ENCODE assay signal across 9 cellular contexts in the genomic region with DNA sequence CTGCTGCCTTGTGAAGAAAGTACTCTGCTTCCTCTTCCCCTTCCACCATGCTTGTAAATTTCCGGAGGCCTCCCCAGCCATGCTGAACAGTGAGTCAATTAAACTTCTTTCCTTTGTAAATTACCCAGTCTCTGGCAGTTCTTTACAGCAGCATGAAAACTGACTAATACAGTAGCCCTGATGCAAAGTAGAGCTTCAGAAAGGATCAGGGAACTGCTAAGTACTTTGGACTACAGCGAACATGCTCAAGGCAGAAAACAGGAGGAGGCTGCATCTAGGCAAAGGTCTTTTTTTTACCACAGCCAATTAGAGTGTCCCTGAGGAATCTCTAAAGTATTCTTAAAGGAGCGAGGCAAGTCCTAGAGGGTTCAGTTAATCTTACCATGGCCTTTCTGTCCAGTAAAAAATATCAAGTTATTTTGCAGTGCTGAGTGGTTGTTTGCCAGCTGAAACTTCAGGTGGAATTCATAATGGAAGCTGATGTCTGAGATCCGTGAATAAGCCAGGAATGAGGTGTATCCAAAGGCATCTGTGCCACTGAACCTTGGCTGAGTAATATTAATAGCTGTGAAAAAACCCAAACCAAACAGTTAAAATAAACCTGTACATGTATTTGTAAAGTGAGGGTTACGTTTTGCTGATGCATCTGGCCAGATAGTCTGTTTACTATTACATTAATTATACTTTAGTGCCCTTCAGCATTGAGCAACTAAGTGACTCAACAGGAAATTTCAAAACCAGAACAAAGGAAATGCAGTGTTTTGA.
DNase-seq lines count a peak whose midpoint lies in the region; ATAC-seq and TF ChIP-seq lines count a peak whose summit lies in the region.
"Had no signal": no experiment of that assay in that cellular context is flagged by ENCODE, and none has a peak within 500 bp of the region (broad histone marks: within the 10 kb centered on the region; RNA-seq: fewer than 3 reads in every experiment).

No MANE protein-coding gene starts in this region.

- TF ChIP-seq EP300 in esophagus muscularis mucosa (IDR thresholded peaks at IDR 0.05) = no peak

- H3K9me3 ChIP-seq in esophagus muscularis mucosa = no peaks in the 10 kb centered on the region
- no peaks in the 10 kb centered on the region for H3K9me3 ChIP-seq in prostate gland

- no peak overlapping the region for H3K27ac Mint-ChIP-seq in activated CD8-positive, alpha-beta T cell treated with anti-CD3 and anti-CD28 coated beads, Interleukin-2, amount 10 ng/mL, durations not matched to agents 7 days and 5 days

- H3K9me3 Mint-ChIP-seq in activated CD8-positive, alpha-beta T cell treated with anti-CD3 and anti-CD28 coated beads, Interleukin-2, amount 10 ng/mL, durations not matched to agents 7 days and 5 days (ENCODE audit: insufficient read depth) = no peaks in the 10 kb centered on the region

- ATAC-seq in HG02623 (IDR thresholded peaks at IDR 0.05; ENCODE audit: unreplicated experiment) = no peak
- ATAC-seq in HG03025 (IDR thresholded peaks at IDR 0.05; ENCODE audit: low FRiP score, unreplicated experiment) = no peak
- ATAC-seq in activated CD8-positive, alpha-beta T cell treated with anti-CD3 and anti-CD28 coated beads, Interleukin-2, amount 10 ng/mL, durations not matched to agents 7 days and 5 days = no peak
- ATAC-seq in HG02759 (IDR thresholded peaks at IDR 0.05; ENCODE audit: unreplicated experiment) = no peak

- H3K27ac ChIP-seq in esophagus muscularis mucosa (replicated peaks in 1 of 4) (peak overlapping the region in 3 of 4 donors; percentile 33 to 44 (median 39)), prostate gland (peak overlapping the region; percentile 52 to 55)
- H3K27ac ChIP-seq: cardiac muscle cell had no signal

- no peak overlapping the region for H3K4me3 ChIP-seq in esophagus muscularis mucosa
- no peak overlapping the region for H3K4me3 ChIP-seq in prostate gland
- H3K4me3 ChIP-seq: cardiac muscle cell had no signal

- no peaks in the 10 kb centered on the region for H3K36me3 Mint-ChIP-seq in activated CD8-positive, alpha-beta T cell treated with anti-CD3 and anti-CD28 coated beads, Interleukin-2, amount 10 ng/mL, durations not matched to agents 7 days and 5 days (ENCODE audit: low read depth)

- peak; percentile 53 for DNase-seq in GF-D8 (lab: John Stamatoyannopoulos, UW)
- DNase-seq in esophagus muscularis mucosa (ENCODE audit: extremely low spot score) = no peak
- peak; percentile 56 for DNase-seq in prostate gland (ENCODE audit: low spot score)
- no peak for DNase-seq in activated CD8-positive, alpha-beta T cell treated with anti-CD3 and anti-CD28 coated beads, Interleukin-2, amount 10 ng/mL, durations not matched to agents 7 days and 5 days

- H3K4me1 Mint-ChIP-seq in activated CD8-positive, alpha-beta T cell treated with anti-CD3 and anti-CD28 coated beads, Interleukin-2, amount 10 ng/mL, durations not matched to agents 7 days and 5 days (ENCODE audit: low read depth) = peaks cover 7% of the 10 kb centered on the region

- H3K36me3 ChIP-seq in esophagus muscularis mucosa (no peaks in the 10 kb centered on the region), prostate gland (no peaks in the 10 kb centered on the region)
- H3K36me3 ChIP-seq: cardiac muscle cell had no signal

- H3K4me1 ChIP-seq in esophagus muscularis mucosa = peaks cover 0 to 16% (median 8%) of the 10 kb centered on the region in 4 donors
- no peaks in the 10 kb centered on the region for H3K4me1 ChIP-seq in prostate gland (replicated peaks)

- CTCF ChIA-PET in activated CD8-positive, alpha-beta T cell treated with anti-CD3 and anti-CD28 coated beads, Interleukin-2, amount 10 ng/mL, durations not matched to agents 7 days and 5 days (lab: Charles Lee) = no interaction called here

- H3K27me3 Mint-ChIP-seq in activated CD8-positive, alpha-beta T cell treated with anti-CD3 and anti-CD28 coated beads, Interleukin-2, amount 10 ng/mL, durations not matched to agents 7 days and 5 days (ENCODE audit: low read depth) = peaks cover 2% of the 10 kb centered on the region

- POLR2A ChIA-PET in activated CD8-positive, alpha-beta T cell treated with anti-CD3 and anti-CD28 coated beads, Interleukin-2, amount 10 ng/mL, durations not matched to agents 7 days and 5 days (lab: Charles Lee) = no interaction called here

- TF ChIP-seq POLR2A in esophagus muscularis mucosa (IDR thresholded peaks at IDR 0.05; ENCODE audit: low read depth) = no peak
- no peak for TF ChIP-seq POLR2A in prostate gland (IDR thresholded peaks at IDR 0.05)

- TF ChIP-seq CTCF in esophagus muscularis mucosa (IDR thresholded peaks at IDR 0.05) (no peak), prostate gland (IDR thresholded peaks at IDR 0.05) (no peak)

- no peaks in the 10 kb centered on the region for H3K27me3 ChIP-seq in esophagus muscularis mucosa
- H3K27me3 ChIP-seq in prostate gland (replicated peaks; ENCODE audit: insufficient read depth) = no peaks in the 10 kb centered on the region
- H3K27me3 ChIP-seq: cardiac muscle cell had no signal

- intact Hi-C loops in esophagus muscularis mucosa (cut with DNase I) (no loop called here), prostate gland (cut with DNase I) (no loop called here)

- no peak overlapping the region for H3K4me3 Mint-ChIP-seq in activated CD8-positive, alpha-beta T cell treated with anti-CD3 and anti-CD28 coated beads, Interleukin-2, amount 10 ng/mL, durations not matched to agents 7 days and 5 days

- WGBS in esophagus muscularis mucosa = 48% methylated on average over 5 of the region's 5 CpGs
- WGBS in prostate gland = 25% methylated on average over 5 of the region's 5 CpGs

TF ChIP-seq in PFSK-1, 5 proteins besides CTCF, POLR2A, EP300 and RAD21:
- TF ChIP-seq TAF1 (IDR thresholded peaks at IDR 0.05; ENCODE audit: borderline replicate concordance, insufficient read depth, low read length) (peak; percentile 21; the same call in 1 of the 2 replicates), FOXP2 (optimal IDR thresholded peaks at IDR 0.05; ENCODE audit: borderline replicate concordance, extremely low read depth, extremely low read length, insufficient read depth) (no peak), POLR2AphosphoS5 (IDR thresholded peaks at IDR 0.05; ENCODE audit: low read depth, low read length) (no peak), SIN3A (IDR thresholded peaks at IDR 0.05; ENCODE audit: borderline replicate concordance, insufficient read depth, low read length) (no peak; the same call in 1 of the 2 replicates)
- TF ChIP-seq, protein P1, sequence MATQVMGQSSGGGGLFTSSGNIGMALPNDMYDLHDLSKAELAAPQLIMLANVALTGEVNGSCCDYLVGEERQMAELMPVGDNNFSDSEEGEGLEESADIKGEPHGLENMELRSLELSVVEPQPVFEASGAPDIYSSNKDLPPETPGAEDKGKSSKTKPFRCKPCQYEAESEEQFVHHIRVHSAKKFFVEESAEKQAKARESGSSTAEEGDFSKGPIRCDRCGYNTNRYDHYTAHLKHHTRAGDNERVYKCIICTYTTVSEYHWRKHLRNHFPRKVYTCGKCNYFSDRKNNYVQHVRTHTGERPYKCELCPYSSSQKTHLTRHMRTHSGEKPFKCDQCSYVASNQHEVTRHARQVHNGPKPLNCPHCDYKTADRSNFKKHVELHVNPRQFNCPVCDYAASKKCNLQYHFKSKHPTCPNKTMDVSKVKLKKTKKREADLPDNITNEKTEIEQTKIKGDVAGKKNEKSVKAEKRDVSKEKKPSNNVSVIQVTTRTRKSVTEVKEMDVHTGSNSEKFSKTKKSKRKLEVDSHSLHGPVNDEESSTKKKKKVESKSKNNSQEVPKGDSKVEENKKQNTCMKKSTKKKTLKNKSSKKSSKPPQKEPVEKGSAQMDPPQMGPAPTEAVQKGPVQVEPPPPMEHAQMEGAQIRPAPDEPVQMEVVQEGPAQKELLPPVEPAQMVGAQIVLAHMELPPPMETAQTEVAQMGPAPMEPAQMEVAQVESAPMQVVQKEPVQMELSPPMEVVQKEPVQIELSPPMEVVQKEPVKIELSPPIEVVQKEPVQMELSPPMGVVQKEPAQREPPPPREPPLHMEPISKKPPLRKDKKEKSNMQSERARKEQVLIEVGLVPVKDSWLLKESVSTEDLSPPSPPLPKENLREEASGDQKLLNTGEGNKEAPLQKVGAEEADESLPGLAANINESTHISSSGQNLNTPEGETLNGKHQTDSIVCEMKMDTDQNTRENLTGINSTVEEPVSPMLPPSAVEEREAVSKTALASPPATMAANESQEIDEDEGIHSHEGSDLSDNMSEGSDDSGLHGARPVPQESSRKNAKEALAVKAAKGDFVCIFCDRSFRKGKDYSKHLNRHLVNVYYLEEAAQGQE (IDR thresholded peaks at IDR 0.05; ENCODE audit: insufficient read depth in 1 of 2, low read depth in 2 of 2, low read length in 2 of 2) = no peak

Comparison
In these comparisons a context has a peak if more than half of its experiments do, and no peak if none do; other contexts are left out.
1. DNase-seq: peak in GF-D8 (single experiment) and prostate gland (single experiment); none in esophagus muscularis mucosa (single experiment) and activated CD8-positive, alpha-beta T cell treated with anti-CD3 and anti-CD28 coated beads, Interleukin-2, amount 10 ng/mL, durations not matched to agents 7 days and 5 days (single experiment).